In the genomic region with DNA sequence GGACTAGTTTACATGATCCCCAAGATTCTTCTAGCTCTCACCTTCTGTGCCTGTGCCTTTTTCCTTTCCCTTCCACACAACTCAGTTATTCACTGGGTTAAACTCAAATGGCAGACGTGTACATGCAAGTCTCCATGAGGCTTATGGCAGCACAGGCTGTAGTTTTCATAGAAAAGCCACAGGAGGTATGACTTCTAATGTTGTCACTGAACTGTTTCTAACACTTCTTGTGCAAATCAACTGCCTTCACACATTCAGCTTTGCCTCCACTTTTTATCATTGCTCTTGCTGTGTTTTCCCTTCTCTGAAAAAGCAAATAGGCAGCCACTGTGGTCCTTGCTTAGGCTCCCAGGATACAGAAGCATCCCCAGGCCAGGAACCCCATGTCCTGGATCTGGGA, we compare ENCODE assay signal across 25 cellular contexts. TPM values are rescaled to one million over a fixed set of nuclear protein-coding genes. Genes with fewer than 3 reads are reported as not detected.
DNase-seq lines count a peak whose midpoint lies in the region; ATAC-seq, FAIRE-seq and TF ChIP-seq lines count a peak whose summit lies in the region.
"Had no signal": no experiment of that assay in that cellular context is flagged by ENCODE, and none has a peak within 500 bp of the region (broad histone marks: within the 10 kb centered on the region; RNA-seq: fewer than 3 reads in every experiment).

No MANE protein-coding gene starts in this region.

- no peaks in the 10 kb centered on the region for H3K27me3 Mint-ChIP-seq in CD8-positive, alpha-beta T cell (ENCODE audit: low read depth)
- no peaks in the 10 kb centered on the region for H3K27me3 Mint-ChIP-seq in activated T-cell treated with anti-CD3 and anti-CD28 coated beads, Interleukin-2, amount 50 U/mL, for 72 hours (ENCODE audit: low read depth)
- H3K27me3 Mint-ChIP-seq in immature natural killer cell (ENCODE audit: low read depth in 3 of 3), result peaks cover 0 to 1% (median 0%) of the 10 kb centered on the region in 3 donors

- H3K4me1 Mint-ChIP-seq in CD8-positive, alpha-beta T cell (ENCODE audit: low read depth), result peaks cover 73% of the 10 kb centered on the region
- H3K4me1 Mint-ChIP-seq in activated T-cell treated with anti-CD3 and anti-CD28 coated beads, Interleukin-2, amount 50 U/mL, for 72 hours (ENCODE audit: low read depth), result peaks cover 75% of the 10 kb centered on the region
- peaks cover 46 to 68% of the 10 kb centered on the region in 2 donors for H3K4me1 Mint-ChIP-seq in immature natural killer cell

- no peak for FAIRE-seq in kidney (lab: Jason Lieb, UNC)
- FAIRE-seq: K562 had no signal

- peak overlapping the region; percentile 42 for H3K4me3 Mint-ChIP-seq in CD8-positive, alpha-beta T cell
- H3K4me3 Mint-ChIP-seq in activated T-cell treated with anti-CD3 and anti-CD28 coated beads, Interleukin-2, amount 50 U/mL, for 72 hours, result peak overlapping the region; percentile 91 to 97
- H3K4me3 Mint-ChIP-seq in immature natural killer cell, result peak overlapping the region; percentile 27 to 77 (median 55)
- H3K4me3 Mint-ChIP-seq: WTC11 had no signal

- no peak for TF ChIP-seq CTCF in CD8-positive, alpha-beta T cell (IDR thresholded peaks at IDR 0.05)
- TF ChIP-seq CTCF in kidney (IDR thresholded peaks at IDR 0.05; ENCODE audit: borderline replicate concordance, extremely low read depth, insufficient read depth), result no peak

- H3K4me1 ChIP-seq in CD8-positive, alpha-beta T cell (ENCODE audit: insufficient read depth, low read length), result peaks cover 75% of the 10 kb centered on the region
- no peaks in the 10 kb centered on the region for H3K4me1 ChIP-seq in kidney (ENCODE audit: control insufficient read depth in 1 of 2, insufficient read depth in 1 of 2, low read depth in 1 of 2, low read length in 2 of 2)
- H3K4me1 ChIP-seq: colonic mucosa, tibial artery had no signal

- POLR2A ChIA-PET in CD8-positive, alpha-beta T cell (lab: Charles Lee), result interaction anchor here (0.7 to 2.9 kb wide), 11 partner anchors 9 to 283 kb away, joined by 3 to 26 read pairs (median 6); a partner anchor contains a TSS

- peaks cover 19% of the 10 kb centered on the region for H3K36me3 Mint-ChIP-seq in CD8-positive, alpha-beta T cell
- H3K36me3 Mint-ChIP-seq in activated T-cell treated with anti-CD3 and anti-CD28 coated beads, Interleukin-2, amount 50 U/mL, for 72 hours (ENCODE audit: insufficient read depth in 2 of 2), result peaks cover 12 to 21% of the 10 kb centered on the region in 2 donors
- H3K36me3 Mint-ChIP-seq in immature natural killer cell, result peaks cover 18 to 22% (median 22%) of the 10 kb centered on the region in 3 donors
- H3K36me3 Mint-ChIP-seq: WTC11 had no signal

- H3K9me3 ChIP-seq in CD8-positive, alpha-beta T cell (ENCODE audit: low read length), result peaks cover 5% of the 10 kb centered on the region
- H3K9me3 ChIP-seq in kidney (ENCODE audit: control insufficient read depth in 1 of 2, low read length in 2 of 2), result peaks cover 0 to 11% of the 10 kb centered on the region in 2 donors
- H3K9me3 ChIP-seq: colonic mucosa, neutrophil had no signal

- intact Hi-C loops in CD8-positive, alpha-beta T cell (cut with DNase I, micrococcal nuclease), result no loop called here
- intact Hi-C loops in kidney (cut with DNase I), result no loop called here

- peak; percentile 70 to 74 for ATAC-seq in activated CD4-positive, CD25-positive, alpha-beta regulatory T cell treated with anti-CD3 and anti-CD28 coated beads, Interleukin-2, amount 50 U/mL, for 24 hours
- peak; percentile 54 for ATAC-seq in CD8-positive, alpha-beta T cell
- peak; percentile 50 to 53 for ATAC-seq in activated T-cell treated with anti-CD3 and anti-CD28 coated beads, Interleukin-2, amount 50 U/mL, for 72 hours (replicated peaks in 1 of 2)
- ATAC-seq in HG03354 (IDR thresholded peaks at IDR 0.05; ENCODE audit: poor library complexity, severe bottlenecking, unreplicated experiment), result no peak
- ATAC-seq: K562, lower lobe of right lung, WTC11 had no signal

- no peak overlapping the region for H3K4me3 ChIP-seq in CD8-positive, alpha-beta T cell (ENCODE audit: low read depth, low read length)
- no peak overlapping the region for H3K4me3 ChIP-seq in kidney (ENCODE audit: low read length in 2 of 2)
- H3K4me3 ChIP-seq: colonic mucosa, K562, lower lobe of right lung, SK-N-MC, skin epidermis, tibial artery had no signal

- H3K9me3 Mint-ChIP-seq in CD8-positive, alpha-beta T cell, result peaks cover 17% of the 10 kb centered on the region
- peaks cover 10 to 12% of the 10 kb centered on the region in 2 donors for H3K9me3 Mint-ChIP-seq in activated T-cell treated with anti-CD3 and anti-CD28 coated beads, Interleukin-2, amount 50 U/mL, for 72 hours
- peaks cover 0 to 22% (median 6%) of the 10 kb centered on the region in 6 donors for H3K9me3 Mint-ChIP-seq in immature natural killer cell

- H3K36me3 ChIP-seq in CD8-positive, alpha-beta T cell (ENCODE audit: insufficient read depth, low read length), result no peaks in the 10 kb centered on the region
- H3K36me3 ChIP-seq in kidney (ENCODE audit: control insufficient read depth in 1 of 2, insufficient read depth in 2 of 2, low read length in 2 of 2), result no peaks in the 10 kb centered on the region
- H3K36me3 ChIP-seq: colonic mucosa, lower lobe of right lung, neutrophil, tibial artery had no signal

- no peak overlapping the region for H3K27ac ChIP-seq in CD8-positive, alpha-beta T cell (ENCODE audit: low read depth, low read length)
- no peak overlapping the region for H3K27ac ChIP-seq in kidney (ENCODE audit: low read depth in 2 of 2, low read length in 2 of 2)
- H3K27ac ChIP-seq: colonic mucosa, lower lobe of right lung, neutrophil, SK-N-MC, tibial artery had no signal

- no peak overlapping the region for H3K9ac ChIP-seq in kidney (ENCODE audit: low read length in 2 of 2)

- CTCF ChIA-PET in CD8-positive, alpha-beta T cell (lab: Charles Lee), result interaction anchor here (0.9 to 2.2 kb wide), 8 partner anchors 9 to 283 kb away, joined by 3 to 7 read pairs (median 5); a partner anchor contains a TSS

- no peaks in the 10 kb centered on the region for H3K27me3 ChIP-seq in CD8-positive, alpha-beta T cell (ENCODE audit: insufficient read depth, low read length)
- H3K27me3 ChIP-seq: colonic mucosa, neutrophil, tibial artery had no signal

- H3K27ac Mint-ChIP-seq in CD8-positive, alpha-beta T cell, result peak overlapping the region; percentile 97
- peak overlapping the region; percentile 72 for H3K27ac Mint-ChIP-seq in activated T-cell treated with anti-CD3 and anti-CD28 coated beads, Interleukin-2, amount 50 U/mL, for 72 hours
- peak overlapping the region; percentile 76 to 96 (median 93) for H3K27ac Mint-ChIP-seq in immature natural killer cell
- H3K27ac Mint-ChIP-seq: WTC11 had no signal

- DNase-seq in activated CD4-positive, CD25-positive, alpha-beta regulatory T cell (lab: John Stamatoyannopoulos, UW), result no peak
- no peak for DNase-seq in CD8-positive, alpha-beta T cell
- DNase-seq in activated T-cell treated with anti-CD3 and anti-CD28 coated beads, Interleukin-2, amount 50 U/mL, for 72 hours, result peak; percentile 37 to 42
- DNase-seq in immature natural killer cell, result peak in 1 of 3 donors; percentile 45
- DNase-seq in epidermal melanocyte (ENCODE audit: insufficient read length, low spot score), result no peak
- no peak for DNase-seq in kidney
- DNase-seq: 8988T; AML-193; Caco-2; colonic mucosa; lower lobe of right lung; NCI-H524 treated with DMSO at 0.1 percent for 48 hours; RPMI8226; stimulated activated naive CD4-positive, alpha-beta T cell treated with Interleukin-2 at 50 U/mL for 16 hours; T1000; tibial artery had no signal

RNA-seq across cellular contexts. Expression of a gene that starts 5.3 kb away (rescaled TPM):
- 10 to 100 TPM; 23.5 to 24.1 TPM for total RNA-seq in CD8-positive, alpha-beta T cell
- 10 to 100 TPM; 43.5 to 50.5 TPM for total RNA-seq in activated T-cell treated with anti-CD3 and anti-CD28 coated beads, Interleukin-2, amount 50 U/mL, for 72 hours
- polyA plus RNA-seq in immature natural killer cell (100 to 1,000 TPM; 123 to 291 (median 123) TPM), kidney (ENCODE audit: insufficient read depth, low read depth, low replicate concordance) (21.2 TPM)
- 30.0 TPM for total RNA-seq in kidney
- total RNA-seq: Caco-2, fibroblast of lung had no signal
- polyA plus RNA-seq: fibroblast of lung, K562 had no signal

RNA-seq across cellular contexts. Expression of a gene that starts 15.5 kb away (rescaled TPM):
- total RNA-seq in CD8-positive, alpha-beta T cell, result 1 to 10 TPM; 6.1 to 6.2 TPM
- total RNA-seq in activated T-cell treated with anti-CD3 and anti-CD28 coated beads, Interleukin-2, amount 50 U/mL, for 72 hours, result 1 to 10 TPM; 5.5 to 9.3 TPM
- polyA plus RNA-seq in immature natural killer cell, result 10 to 100 TPM; 19.1 to 71.4 (median 25.7) TPM
- 10.2 TPM for total RNA-seq in kidney
- polyA plus RNA-seq in kidney (ENCODE audit: insufficient read depth, low read depth, low replicate concordance), result 6.4 TPM
- total RNA-seq: Caco-2, kidney epithelial cell, WTC11 had no signal

RNA-seq across cellular contexts. Expression of a gene that starts 46.4 kb away (rescaled TPM):
- total RNA-seq in CD8-positive, alpha-beta T cell, result 10 to 100 TPM; 58.4 to 58.8 TPM
- 10 to 100 TPM; 47.8 to 59.4 TPM for total RNA-seq in activated T-cell treated with anti-CD3 and anti-CD28 coated beads, Interleukin-2, amount 50 U/mL, for 72 hours
- polyA plus RNA-seq in immature natural killer cell (10 to 100 TPM; 63.1 to 93.5 (median 79.4) TPM), kidney (ENCODE audit: insufficient read depth, low read depth, low replicate concordance) (6.7 TPM)
- 19.5 TPM for total RNA-seq in kidney
- total RNA-seq: Caco-2 had no signal

Comparison
In these comparisons a context has a peak if more than half of its experiments do, and no peak if none do; other contexts are left out.
1. DNase-seq: peak in activated T-cell treated with anti-CD3 and anti-CD28 coated beads, Interleukin-2, amount 50 U/mL, for 72 hours (2 of 2); none in activated CD4-positive, CD25-positive, alpha-beta regulatory T cell (0 of 4), CD8-positive, alpha-beta T cell (0 of 7), epidermal melanocyte (single experiment) and kidney (single experiment).
2. H3K4me3 Mint-ChIP-seq: peak in every context shown above with its lines; median percentile 94 in activated T-cell treated with anti-CD3 and anti-CD28 coated beads, Interleukin-2, amount 50 U/mL, for 72 hours; 55 in immature natural killer cell; 42 in CD8-positive, alpha-beta T cell.
3. Peak in every context shown above with its lines, with median percentiles within 50 percentile points of each other: H3K27ac Mint-ChIP-seq.